Comparison of ENCODE assay signal across 8 cellular contexts in the genomic region with DNA sequence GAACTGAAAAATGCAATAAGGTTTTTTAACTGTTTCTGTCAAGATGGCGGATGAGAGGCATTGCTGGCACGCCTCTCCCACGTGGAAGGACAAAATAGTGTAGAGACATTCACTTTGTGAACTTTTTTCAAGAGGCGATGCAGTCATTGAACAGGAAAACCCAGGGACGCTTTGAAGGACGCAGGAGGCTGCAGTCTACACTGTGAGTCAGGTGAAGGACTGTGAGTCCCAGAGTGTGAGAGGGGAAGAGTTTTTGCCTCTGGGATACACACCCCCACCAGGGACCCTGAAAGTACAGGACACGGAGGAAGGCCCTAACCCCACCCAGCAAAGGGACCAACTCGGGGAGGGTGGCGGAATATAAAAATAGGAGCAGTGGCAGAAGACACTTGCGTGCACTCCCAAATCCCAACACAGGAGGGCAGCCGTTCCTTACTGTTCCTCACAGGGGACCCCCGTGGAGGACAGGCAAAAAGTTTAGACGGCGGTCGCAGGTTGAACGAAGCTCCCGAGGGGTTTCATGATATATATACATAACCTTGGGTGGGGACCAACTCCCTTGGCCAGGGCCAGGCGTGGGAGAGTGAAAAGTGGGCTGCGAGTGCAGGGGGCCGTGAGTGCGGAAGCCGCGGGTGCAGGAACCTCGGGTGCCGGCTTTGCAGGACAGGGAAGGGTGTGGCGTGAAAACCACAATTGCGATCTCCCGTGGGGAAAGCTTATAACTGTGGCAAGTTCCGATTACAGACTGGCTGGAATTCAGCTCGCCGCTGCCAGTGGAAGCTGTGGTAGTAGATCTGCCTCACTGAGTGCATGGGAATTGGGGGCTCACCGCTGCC.
DNase-seq lines count a peak whose midpoint lies in the region; ATAC-seq, FAIRE-seq and TF ChIP-seq lines count a peak whose summit lies in the region.

No MANE protein-coding gene starts in this region.

- peak; percentile 92 for ATAC-seq in GM12878
- ATAC-seq in GM18520 (IDR thresholded peaks at IDR 0.05; ENCODE audit: unreplicated experiment) = no peak

- no peak for TF ChIP-seq EP300 in GM12878 (IDR thresholded peaks at IDR 0.05; ENCODE audit: borderline replicate concordance in 1 of 2, control insufficient read depth in 1 of 2, low read depth in 2 of 2, low read length in 2 of 2)

- TF ChIP-seq CTCF in NB4 (IDR thresholded peaks at IDR 0.05; ENCODE audit: low read depth, low read length) = peak; percentile 60
- TF ChIP-seq CTCF in GM12878 (IDR thresholded peaks at IDR 0.05 in 2 of 3, conservative IDR thresholded peaks at IDR 0.05 in 1 of 3; ENCODE audit: control insufficient read depth in 2 of 3, extremely low read depth in 1 of 3, insufficient read depth in 1 of 3, low read depth in 3 of 3, low read length in 3 of 3) = peak; percentile 74 to 90 (median 87)
- TF ChIP-seq CTCF in smooth muscle cell (IDR thresholded peaks at IDR 0.05; ENCODE audit: borderline replicate concordance, insufficient read depth, poor library complexity, severe bottlenecking) = peak; percentile 70

- H3F3A ChIP-seq in smooth muscle cell (ENCODE audit: low read depth) = no peaks in the 10 kb centered on the region

- DNase-seq in EL (peak; percentile 58), NB4 (ENCODE audit: low read depth) (peak; percentile 75), UCSD-AML1 (lab: John Stamatoyannopoulos, UW; ENCODE audit: unreplicated experiment) (peak; percentile 77), GM12878 (ENCODE audit: low read depth, low spot score) (no peak), iPS-NIHi11 (ENCODE audit: low spot score) (peak; percentile 89), smooth muscle cell (lab: John Stamatoyannopoulos, UW; ENCODE audit: unreplicated experiment) (peak; percentile 15), NCI-H187 treated with DMSO at 0.1 percent for 48 hours (lab: John Stamatoyannopoulos, UW) (no peak)

- H2AFZ ChIP-seq in GM12878 (ENCODE audit: control insufficient read depth, low read depth, low read length) (peak overlapping the region; percentile 30), smooth muscle cell (ENCODE audit: low read depth) (no peak overlapping the region)

- H3K9ac ChIP-seq in GM12878 (ENCODE audit: control insufficient read depth, insufficient read depth, low read length) (no peak overlapping the region), smooth muscle cell (ENCODE audit: low read depth) (no peak overlapping the region)

- in situ Hi-C loops in GM12878 (cut with MboI) = loop anchor here (5.0 kb wide), 2 partner anchors 93 to 223 kb away; no protein-coding TSS in a partner anchor

- no peaks in the 10 kb centered on the region for H4K20me1 ChIP-seq in GM12878 (ENCODE audit: control insufficient read depth, insufficient read depth)
- no peaks in the 10 kb centered on the region for H4K20me1 ChIP-seq in smooth muscle cell (ENCODE audit: low read depth)

- no peaks in the 10 kb centered on the region for H3K79me2 ChIP-seq in GM12878 (ENCODE audit: control insufficient read depth, insufficient read depth, low read length)
- no peaks in the 10 kb centered on the region for H3K79me2 ChIP-seq in smooth muscle cell (ENCODE audit: low read depth)

- H3K4me1 ChIP-seq in GM12878 (ENCODE audit: control insufficient read depth, insufficient read depth, low read length) (peaks cover 4% of the 10 kb centered on the region; the same call in 1 of the 2 replicates), smooth muscle cell (ENCODE audit: low read depth) (no peaks in the 10 kb centered on the region)

- POLR2A ChIA-PET in GM12878 (lab: Charles Lee) = no interaction called here

- RAD21 ChIA-PET in GM12878 (lab: Charles Lee; ENCODE audit: unreplicated experiment) = interaction anchor here (0.7 to 4.5 kb wide), 8 partner anchors 70 to 263 kb away, joined by 3 to 61 read pairs (median 7); a partner anchor contains a TSS

- no peaks in the 10 kb centered on the region for H3K9me3 ChIP-seq in GM12878 (replicated peaks; ENCODE audit: control insufficient read depth, insufficient read depth, low read length)
- no peaks in the 10 kb centered on the region for H3K9me3 ChIP-seq in smooth muscle cell (replicated peaks; ENCODE audit: low read depth)

- TF ChIP-seq POLR2A in NB4 (IDR thresholded peaks at IDR 0.05; ENCODE audit: extremely low read depth, insufficient read length) = no peak
- TF ChIP-seq POLR2A in GM12878 (IDR thresholded peaks at IDR 0.05; ENCODE audit: low read depth, low read length) = no peak

- intact Hi-C loops in GM12878 (cut with micrococcal nuclease; ENCODE audit: unreplicated experiment) = loop anchor here (1.0 to 10.0 kb wide), 5 partner anchors 90 to 261 kb away; a partner anchor contains a TSS

- WGBS in GM12878 (ENCODE audit: insufficient coverage, insufficient replicate concordance, low lambda C conversion rate, missing lambda C conversion rate) = 2% methylated on average over 32 of the region's 32 CpGs
- 71% methylated on average over 32 of the region's 32 CpGs for WGBS in smooth muscle cell (ENCODE audit: low lambda C conversion rate)

- SMC1A ChIA-PET in GM12878 (lab: Charles Lee; ENCODE audit: uncharacterized antibody, unreplicated experiment) = interaction anchor here (0.7 to 4.5 kb wide), 11 partner anchors 22 to 219 kb away, joined by 3 to 67 read pairs (median 6); no protein-coding TSS in a partner anchor

- H3K27me3 ChIP-seq in GM12878 (replicated peaks in 1 of 2; ENCODE audit: control insufficient read depth in 2 of 2, insufficient read depth in 2 of 2, low read length in 1 of 2) = no peaks in the 10 kb centered on the region
- peaks cover 4% of the 10 kb centered on the region for H3K27me3 ChIP-seq in smooth muscle cell (ENCODE audit: low read depth)

- H3K4me2 ChIP-seq in GM12878 (ENCODE audit: control insufficient read depth, insufficient read depth) = peak overlapping the region; percentile 51; the same call in 1 of the 2 replicates
- no peak overlapping the region for H3K4me2 ChIP-seq in smooth muscle cell

- H3K27ac ChIP-seq in GM12878 (ENCODE audit: control insufficient read depth, insufficient read depth) = no peak overlapping the region
- no peak overlapping the region for H3K27ac ChIP-seq in smooth muscle cell (ENCODE audit: low read depth)

- no TSS peak for BruUV-seq in GM12878 (replicated peaks; lab: Mats Ljungman, UMichigan)

- CTCF ChIA-PET in GM12878 (lab: Yijun Ruan, JAX) = interaction anchor here (0.7 to 6.0 kb wide), 20 partner anchors 10 to 274 kb away, joined by 3 to 237 read pairs (median 4); a partner anchor contains a TSS

- peak; percentile 91 for TF ChIP-seq RAD21 in GM12878 (IDR thresholded peaks at IDR 0.05; ENCODE audit: insufficient read depth, low read depth, low read length)

- no peak overlapping the region for H3K4me3 ChIP-seq in NB4 (ENCODE audit: low read depth, low read length)
- no peak overlapping the region for H3K4me3 ChIP-seq in GM12878
- no peak overlapping the region for H3K4me3 ChIP-seq in smooth muscle cell

- no peak for FAIRE-seq in GM12878 (lab: Jason Lieb, UNC)

- H3K36me3 ChIP-seq in GM12878 (ENCODE audit: control insufficient read depth in 2 of 2, insufficient read depth in 2 of 2, low read length in 1 of 2) (no peaks in the 10 kb centered on the region), smooth muscle cell (ENCODE audit: low read depth) (no peaks in the 10 kb centered on the region)

TF ChIP-seq in GM12878, 131 proteins besides CTCF, POLR2A, EP300 and RAD21 (continues in another document):
- TF ChIP-seq CREM (IDR thresholded peaks at IDR 0.05; ENCODE audit: low read depth) (no peak), YY1 (IDR thresholded peaks at IDR 0.05; ENCODE audit: low read depth, low read length) (peak; percentile 43; the same call in 1 of the 2 replicates), SMC3 (IDR thresholded peaks at IDR 0.05; ENCODE audit: borderline replicate concordance, low read length) (peak; percentile 88), PML (IDR thresholded peaks at IDR 0.05; ENCODE audit: low read length) (no peak), NFYA (IDR thresholded peaks at IDR 0.05; ENCODE audit: borderline replicate concordance, low read depth, low read length) (no peak), JUNB (IDR thresholded peaks at IDR 0.05) (no peak)
- TF ChIP-seq, protein P1, sequence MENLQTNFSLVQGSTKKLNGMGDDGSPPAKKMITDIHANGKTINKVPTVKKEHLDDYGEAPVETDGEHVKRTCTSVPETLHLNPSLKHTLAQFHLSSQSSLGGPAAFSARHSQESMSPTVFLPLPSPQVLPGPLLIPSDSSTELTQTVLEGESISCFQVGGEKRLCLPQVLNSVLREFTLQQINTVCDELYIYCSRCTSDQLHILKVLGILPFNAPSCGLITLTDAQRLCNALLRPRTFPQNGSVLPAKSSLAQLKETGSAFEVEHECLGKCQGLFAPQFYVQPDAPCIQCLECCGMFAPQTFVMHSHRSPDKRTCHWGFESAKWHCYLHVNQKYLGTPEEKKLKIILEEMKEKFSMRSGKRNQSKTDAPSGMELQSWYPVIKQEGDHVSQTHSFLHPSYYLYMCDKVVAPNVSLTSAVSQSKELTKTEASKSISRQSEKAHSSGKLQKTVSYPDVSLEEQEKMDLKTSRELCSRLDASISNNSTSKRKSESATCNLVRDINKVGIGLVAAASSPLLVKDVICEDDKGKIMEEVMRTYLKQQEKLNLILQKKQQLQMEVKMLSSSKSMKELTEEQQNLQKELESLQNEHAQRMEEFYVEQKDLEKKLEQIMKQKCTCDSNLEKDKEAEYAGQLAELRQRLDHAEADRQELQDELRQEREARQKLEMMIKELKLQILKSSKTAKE (IDR thresholded peaks at IDR 0.05; ENCODE audit: low read depth, poor library complexity, severe bottlenecking) = no peak
- TF ChIP-seq, protein P2, sequence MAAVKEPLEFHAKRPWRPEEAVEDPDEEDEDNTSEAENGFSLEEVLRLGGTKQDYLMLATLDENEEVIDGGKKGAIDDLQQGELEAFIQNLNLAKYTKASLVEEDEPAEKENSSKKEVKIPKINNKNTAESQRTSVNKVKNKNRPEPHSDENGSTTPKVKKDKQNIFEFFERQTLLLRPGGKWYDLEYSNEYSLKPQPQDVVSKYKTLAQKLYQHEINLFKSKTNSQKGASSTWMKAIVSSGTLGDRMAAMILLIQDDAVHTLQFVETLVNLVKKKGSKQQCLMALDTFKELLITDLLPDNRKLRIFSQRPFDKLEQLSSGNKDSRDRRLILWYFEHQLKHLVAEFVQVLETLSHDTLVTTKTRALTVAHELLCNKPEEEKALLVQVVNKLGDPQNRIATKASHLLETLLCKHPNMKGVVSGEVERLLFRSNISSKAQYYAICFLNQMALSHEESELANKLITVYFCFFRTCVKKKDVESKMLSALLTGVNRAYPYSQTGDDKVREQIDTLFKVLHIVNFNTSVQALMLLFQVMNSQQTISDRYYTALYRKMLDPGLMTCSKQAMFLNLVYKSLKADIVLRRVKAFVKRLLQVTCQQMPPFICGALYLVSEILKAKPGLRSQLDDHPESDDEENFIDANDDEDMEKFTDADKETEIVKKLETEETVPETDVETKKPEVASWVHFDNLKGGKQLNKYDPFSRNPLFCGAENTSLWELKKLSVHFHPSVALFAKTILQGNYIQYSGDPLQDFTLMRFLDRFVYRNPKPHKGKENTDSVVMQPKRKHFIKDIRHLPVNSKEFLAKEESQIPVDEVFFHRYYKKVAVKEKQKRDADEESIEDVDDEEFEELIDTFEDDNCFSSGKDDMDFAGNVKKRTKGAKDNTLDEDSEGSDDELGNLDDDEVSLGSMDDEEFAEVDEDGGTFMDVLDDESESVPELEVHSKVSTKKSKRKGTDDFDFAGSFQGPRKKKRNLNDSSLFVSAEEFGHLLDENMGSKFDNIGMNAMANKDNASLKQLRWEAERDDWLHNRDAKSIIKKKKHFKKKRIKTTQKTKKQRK (IDR thresholded peaks at IDR 0.05; ENCODE audit: low read depth, low read length) = no peak

Comparison
In these comparisons a context has a peak if more than half of its experiments do, and no peak if none do; other contexts are left out.
1. DNase-seq: peak in EL (single experiment), NB4 (single experiment), UCSD-AML1 (single experiment), iPS-NIHi11 (single experiment) and smooth muscle cell (single experiment); none in GM12878 (single experiment) and NCI-H187 treated with DMSO at 0.1 percent for 48 hours (single experiment).
2. Peak in every context shown above with its lines, with median percentiles within 50 percentile points of each other: CTCF ChIP-seq.